ENCODE assay signal across 21 cellular contexts in the genomic region with DNA sequence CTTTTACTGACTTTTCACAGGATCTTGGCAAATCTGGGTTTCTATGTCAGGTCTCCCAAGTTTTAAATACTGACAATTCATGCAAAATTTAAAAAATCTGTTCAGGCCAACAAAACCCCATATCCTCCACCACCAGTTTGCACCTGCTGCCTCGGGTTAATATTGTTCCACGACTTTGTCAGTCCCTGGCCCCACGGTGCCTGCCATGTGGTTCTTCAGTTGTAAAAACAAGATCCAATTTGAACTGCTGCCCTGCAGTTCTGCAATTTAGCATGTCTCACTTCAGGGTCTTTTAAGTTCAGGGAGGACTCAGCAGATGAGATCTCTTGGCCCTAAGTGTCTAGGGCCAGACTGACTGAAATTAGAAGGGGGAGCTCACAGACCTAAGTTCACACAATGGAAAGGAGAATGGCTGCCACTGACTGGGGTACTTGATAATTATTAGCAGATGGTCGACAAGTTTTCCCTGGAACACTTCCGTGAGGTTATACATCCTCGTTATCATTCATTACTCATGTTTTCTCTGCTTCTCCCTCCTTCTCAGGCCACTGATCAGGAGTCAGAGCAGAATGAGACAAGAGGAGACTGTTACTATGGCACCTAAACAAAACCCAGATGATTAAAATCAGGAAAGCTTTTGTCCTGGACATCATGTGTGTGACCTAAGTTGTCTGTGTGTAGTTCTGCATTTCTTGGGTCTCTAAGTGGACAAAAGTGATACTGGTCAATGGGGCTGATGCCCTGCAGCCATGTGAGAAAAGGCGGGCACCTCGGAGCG.
DNase-seq lines count a peak whose midpoint lies in the region; FAIRE-seq and TF ChIP-seq lines count a peak whose summit lies in the region.
"Had no signal": no experiment of that assay in that cellular context is flagged by ENCODE, and none has a peak within 500 bp of the region (broad histone marks: within the 10 kb centered on the region; RNA-seq: fewer than 3 reads in every experiment).

No MANE protein-coding gene starts in this region.

- no peak overlapping the region for H2BK12ac ChIP-seq in trophoblast cell (ENCODE audit: low read length)

- H3K4me2 ChIP-seq in SK-N-SH = peak overlapping the region; percentile 40; the same call in 1 of the 2 replicates
- H3K4me2 ChIP-seq in skeletal muscle satellite cell (ENCODE audit: low read length) = peak overlapping the region; percentile 44
- H3K4me2 ChIP-seq in trophoblast cell (ENCODE audit: low read length) = no peak overlapping the region

- TF ChIP-seq CTCF in SK-N-SH (IDR thresholded peaks at IDR 0.05) = no peak
- no peak for TF ChIP-seq CTCF in foreskin fibroblast (IDR thresholded peaks at IDR 0.05; ENCODE audit: low read depth, low read length)

- H3K9me3 ChIP-seq in SK-N-SH = no peaks in the 10 kb centered on the region
- H3K9me3 ChIP-seq in skeletal muscle satellite cell (replicated peaks; ENCODE audit: low read length) = no peaks in the 10 kb centered on the region
- peaks cover 2% of the 10 kb centered on the region for H3K9me3 ChIP-seq in trophoblast cell (ENCODE audit: insufficient read depth, low read depth, low read length)
- H3K9me3 ChIP-seq: HAP-1, SJSA1, thoracic aorta had no signal

- H3K79me1 ChIP-seq in trophoblast cell (ENCODE audit: low read length) = no peaks in the 10 kb centered on the region

- no peak overlapping the region for H3K23ac ChIP-seq in trophoblast cell (ENCODE audit: low read length)

- H3K4me1 ChIP-seq in SK-N-SH (ENCODE audit: control insufficient read depth in 1 of 2, insufficient read depth in 2 of 2, low read depth in 1 of 2, low read length in 1 of 2) = peaks cover 0 to 31% of the 10 kb centered on the region in 2 experiments; a peak in 2 of 4 replicates
- peaks cover 29% of the 10 kb centered on the region for H3K4me1 ChIP-seq in skeletal muscle satellite cell (ENCODE audit: control insufficient read depth, insufficient read depth, low read length)
- no peaks in the 10 kb centered on the region for H3K4me1 ChIP-seq in trophoblast cell (ENCODE audit: control insufficient read depth in 1 of 2, insufficient read depth in 2 of 2, low read length in 2 of 2)
- H3K4me1 ChIP-seq: HAP-1, SJSA1 had no signal

- H2BK120ac ChIP-seq in trophoblast cell (ENCODE audit: insufficient read depth, low read length, poor library complexity) = no peak overlapping the region

- H3K9me2 ChIP-seq in SK-N-SH = no peaks in the 10 kb centered on the region

- no peaks in the 10 kb centered on the region for H3K36me3 ChIP-seq in SK-N-SH (replicated peaks in 1 of 2; ENCODE audit: control insufficient read depth in 1 of 2, insufficient read depth in 2 of 2, low read length in 1 of 2)
- no peaks in the 10 kb centered on the region for H3K36me3 ChIP-seq in skeletal muscle satellite cell (ENCODE audit: insufficient read depth, low read length)
- no peaks in the 10 kb centered on the region for H3K36me3 ChIP-seq in trophoblast cell (ENCODE audit: control insufficient read depth in 1 of 2, insufficient read depth in 2 of 2, low read length in 2 of 2)
- H3K36me3 ChIP-seq: HAP-1, SJSA1 had no signal

- TF ChIP-seq EP300 in SK-N-SH (IDR thresholded peaks at IDR 0.05; ENCODE audit: borderline replicate concordance in 1 of 2, low read depth in 1 of 2, low read length in 1 of 2) = no peak

- H3F3A ChIP-seq in SK-N-SH (replicated peaks; ENCODE audit: insufficient read depth) = no peaks in the 10 kb centered on the region

- H3K4ac ChIP-seq in trophoblast cell (ENCODE audit: low read depth, low read length) = no peak overlapping the region

- no peak overlapping the region for H3K4me3 ChIP-seq in SK-N-SH (ENCODE audit: low read depth in 2 of 2, low read length in 1 of 2)
- no peak overlapping the region for H3K4me3 ChIP-seq in foreskin fibroblast (ENCODE audit: low read depth in 1 of 2, low read length in 2 of 2)
- peak overlapping the region; percentile 27 for H3K4me3 ChIP-seq in skeletal muscle satellite cell (ENCODE audit: low read length)
- H3K4me3 ChIP-seq in trophoblast cell (ENCODE audit: low read depth, low read length) = no peak overlapping the region
- H3K4me3 ChIP-seq: HAP-1, SJSA1, thoracic aorta had no signal

- TF ChIP-seq RAD21 in SK-N-SH (IDR thresholded peaks at IDR 0.05; ENCODE audit: low read length) = no peak

- no peaks in the 10 kb centered on the region for H4K20me1 ChIP-seq in SK-N-SH (ENCODE audit: insufficient read depth)

- peak overlapping the region; percentile 57; the same call in 1 of the 2 replicates for H3K9ac ChIP-seq in SK-N-SH
- peak overlapping the region; percentile 47 for H3K9ac ChIP-seq in skeletal muscle satellite cell (ENCODE audit: low read depth, low read length)
- H3K9ac ChIP-seq in trophoblast cell (ENCODE audit: low read length) = no peak overlapping the region

- no peaks in the 10 kb centered on the region for H3K79me2 ChIP-seq in SK-N-SH (ENCODE audit: insufficient read depth)
- no peaks in the 10 kb centered on the region for H3K79me2 ChIP-seq in trophoblast cell (ENCODE audit: control insufficient read depth, insufficient read depth, low read length, poor library complexity)

- H2BK5ac ChIP-seq in trophoblast cell (ENCODE audit: low read depth, low read length, poor library complexity) = no peak overlapping the region

- H4K8ac ChIP-seq in trophoblast cell (ENCODE audit: low read depth, low read length) = no peak overlapping the region

- H2AFZ ChIP-seq in SK-N-SH (ENCODE audit: low read depth) = peak overlapping the region; percentile 23; the same call in 1 of the 2 replicates
- no peak overlapping the region for H2AFZ ChIP-seq in trophoblast cell (ENCODE audit: insufficient read depth, low read length, poor library complexity)

- H4K12ac ChIP-seq in trophoblast cell (ENCODE audit: low read depth, low read length) = no peak overlapping the region

- H4K91ac ChIP-seq in trophoblast cell (ENCODE audit: low read depth, low read length) = no peak overlapping the region

- H3K14ac ChIP-seq in trophoblast cell (ENCODE audit: low read length) = no peak overlapping the region

- FAIRE-seq in urothelium cell line (lab: Jason Lieb, UNC) = no peak
- FAIRE-seq: G401.6 had no signal

- H3K27me3 ChIP-seq in SK-N-SH (ENCODE audit: insufficient read depth) (no peaks in the 10 kb centered on the region), skeletal muscle satellite cell (ENCODE audit: control insufficient read depth, insufficient read depth, low read length) (no peaks in the 10 kb centered on the region), trophoblast cell (ENCODE audit: insufficient read depth, low read length) (no peaks in the 10 kb centered on the region)
- H3K27me3 ChIP-seq: SJSA1 had no signal

- WGBS in SK-N-SH (ENCODE audit: low lambda C conversion rate) = 68% methylated on average over 8 of the region's 9 CpGs
- no CpG with 5 or more reads among the region's 9 CpGs for WGBS in trophoblast cell (ENCODE audit: extremely low coverage, insufficient coverage, insufficient read length)

- H3K18ac ChIP-seq in trophoblast cell (ENCODE audit: low read length) = no peak overlapping the region

- DNase-seq in DMS 273 (lab: John Stamatoyannopoulos, UW; ENCODE audit: unreplicated experiment) (peak; percentile 37), DMS 273 treated with DMSO at 0.1 percent for 48 hours (lab: John Stamatoyannopoulos, UW) (no peak), SK-N-SH (peak; percentile 32), foreskin fibroblast (peak; percentile 34 to 70), urothelium cell line (ENCODE audit: low spot score) (no peak), trophoblast cell (no peak)
- DNase-seq in activated T-cell treated with anti-CD3 and anti-CD28 coated beads, Interleukin-2, amount 50 U/mL, for 48 hours = no peak
- DNase-seq: activated naive CD8-positive, alpha-beta T cell treated with anti-CD3 and anti-CD28 coated beads for 36 hours; CD8-positive, alpha-beta T cell; cerebellar nuclear complex; islet precursor cell; KBM-7; NCI-H1105 treated with DMSO at 0.1 percent for 48 hours; NCI-H2227 treated with DMSO at 0.1 percent for 48 hours; stimulated activated CD4-positive, alpha-beta T cell treated with anti-CD3 and anti-CD28 coated beads, Interleukin-4, amount 100 ng/mL, for 24 hours had no signal

- H3K27ac ChIP-seq in SK-N-SH (ENCODE audit: low read depth in 2 of 2, low read length in 1 of 2) (peak overlapping the region; percentile 70 to 89), trophoblast cell (ENCODE audit: low read depth, low read length) (no peak overlapping the region)
- H3K27ac ChIP-seq: 22Rv1, SJSA1, thoracic aorta had no signal

- CTCF ChIA-PET in SK-N-SH (lab: Yijun Ruan, JAX) = no interaction called here

- no peak overlapping the region for H2AK5ac ChIP-seq in trophoblast cell (ENCODE audit: low read length)

- POLR2A ChIA-PET in SK-N-SH (lab: Yijun Ruan, JAX) = no interaction called here

TF ChIP-seq in SK-N-SH, 30 proteins besides CTCF, POLR2A, EP300 and RAD21:
- TF ChIP-seq RCOR1 (IDR thresholded peaks at IDR 0.05; ENCODE audit: low read length) = 0 out of 2 replicates have a peak, but pooled peaks have one; percentile 6
- TF ChIP-seq TCF12 (IDR thresholded peaks at IDR 0.05) = peak; percentile 39; the same call in 1 of the 2 replicates
- no peak for TF ChIP-seq SMC3 (IDR thresholded peaks at IDR 0.05; ENCODE audit: low read depth, low read length)
TF ChIP-seq in SK-N-SH: peak in this region for 2.

Comparison
In these comparisons a context has a peak if more than half of its experiments do, and no peak if none do; other contexts are left out.
1. DNase-seq: peak in DMS 273 (single experiment), SK-N-SH (single experiment) and foreskin fibroblast (2 of 2); none in DMS 273 treated with DMSO at 0.1 percent for 48 hours (single experiment), activated T-cell treated with anti-CD3 and anti-CD28 coated beads, Interleukin-2, amount 50 U/mL, for 48 hours (0 of 2), urothelium cell line (single experiment) and trophoblast cell (0 of 2).